14 cellular contexts compared by ENCODE assay signal in genomic region chr3:101926594-101927105, GRCh38.
DNase-seq lines count a peak whose midpoint lies in the region; ATAC-seq and TF ChIP-seq lines count a peak whose summit lies in the region.
"Had no signal": no experiment of that assay in that cellular context is flagged by ENCODE, and none has a peak within 500 bp of the region (broad histone marks: within the 10 kb centered on the region; RNA-seq: fewer than 3 reads in every experiment).

No MANE protein-coding gene starts in this region.

- H3K4me3 ChIP-seq in endocrine pancreas (ENCODE audit: control insufficient read depth, insufficient read depth, low read length), result peak overlapping the region; percentile 16
- H3K4me3 ChIP-seq in skeletal muscle satellite cell (ENCODE audit: low read length), result no peak overlapping the region
- no peak overlapping the region for H3K4me3 ChIP-seq in neural progenitor cell

- H3K27me3 Mint-ChIP-seq in neural progenitor cell (ENCODE audit: insufficient read depth, low read depth), result peaks cover 3% of the 10 kb centered on the region

- intact Hi-C loops in left ventricle myocardium superior (cut with micrococcal nuclease) (no loop called here), cardiac septum (cut with DNase I) (no loop called here)

- no peaks in the 10 kb centered on the region for H4K20me1 ChIP-seq in neural progenitor cell (ENCODE audit: low read depth)

- H3K4me2 ChIP-seq in skeletal muscle satellite cell (ENCODE audit: low read length), result peak overlapping the region; percentile 12
- H3K4me2 ChIP-seq in neural progenitor cell, result no peak overlapping the region

- H3K9me3 ChIP-seq in endocrine pancreas (ENCODE audit: control insufficient read depth, low read length) (no peaks in the 10 kb centered on the region), skeletal muscle satellite cell (replicated peaks; ENCODE audit: low read length) (no peaks in the 10 kb centered on the region), neural progenitor cell (ENCODE audit: low read depth) (no peaks in the 10 kb centered on the region)

- no peaks in the 10 kb centered on the region for H3K4me1 Mint-ChIP-seq in neural progenitor cell

- no peak overlapping the region for H3K4me3 Mint-ChIP-seq in neural progenitor cell
- H3K4me3 Mint-ChIP-seq: immature natural killer cell; stimulated activated naive CD8-positive, alpha-beta T cell treated with anti-CD3 and anti-CD28 coated beads, Interleukin-15, Interleukin-2, amounts not matched to agents 100 ng/mL and 50 ng/mL, for 24 hours had no signal

- H3K36me3 ChIP-seq in endocrine pancreas (ENCODE audit: control insufficient read depth, insufficient read depth, low read length) (no peaks in the 10 kb centered on the region), skeletal muscle satellite cell (ENCODE audit: insufficient read depth, low read length) (no peaks in the 10 kb centered on the region), neural progenitor cell (no peaks in the 10 kb centered on the region)

- H3K4me1 ChIP-seq in endocrine pancreas (ENCODE audit: control insufficient read depth, insufficient read depth, low read length), result no peaks in the 10 kb centered on the region
- H3K4me1 ChIP-seq in skeletal muscle satellite cell (ENCODE audit: control insufficient read depth, insufficient read depth, low read length), result peaks cover 43% of the 10 kb centered on the region
- no peaks in the 10 kb centered on the region for H3K4me1 ChIP-seq in neural progenitor cell

- no peaks in the 10 kb centered on the region for H3K27me3 ChIP-seq in endocrine pancreas (ENCODE audit: control insufficient read depth, insufficient read depth, low read length)
- no peaks in the 10 kb centered on the region for H3K27me3 ChIP-seq in skeletal muscle satellite cell (ENCODE audit: control insufficient read depth, insufficient read depth, low read length)
- no peaks in the 10 kb centered on the region for H3K27me3 ChIP-seq in neural progenitor cell

- TF ChIP-seq CTCF in neural progenitor cell (IDR thresholded peaks at IDR 0.05), result no peak

- no peak overlapping the region for H3K27ac ChIP-seq in neural progenitor cell

- H3K36me3 Mint-ChIP-seq in neural progenitor cell, result no peaks in the 10 kb centered on the region
- H3K36me3 Mint-ChIP-seq: immature natural killer cell had no signal

- DNase-seq in left ventricle myocardium superior (no peak), cardiac septum (ENCODE audit: low spot score) (no peak), NCI-H748 (lab: John Stamatoyannopoulos, UW; ENCODE audit: unreplicated experiment) (peak; percentile 32), NOMO-1 (lab: John Stamatoyannopoulos, UW; ENCODE audit: unreplicated experiment in 2 of 2) (no peak), neural progenitor cell (ENCODE audit: low spot score) (no peak), NCI-H1436 (lab: John Stamatoyannopoulos, UW) (no peak)
- DNase-seq: activated CD4-positive, CD25-positive, alpha-beta regulatory T cell; cortex of kidney; DND-41; H7; immature natural killer cell had no signal

- no peak overlapping the region for H3K9ac ChIP-seq in endocrine pancreas (ENCODE audit: control insufficient read depth, insufficient read depth, low read length)
- H3K9ac ChIP-seq in skeletal muscle satellite cell (ENCODE audit: low read depth, low read length), result peak overlapping the region; percentile 5
- no peak overlapping the region for H3K9ac ChIP-seq in neural progenitor cell

- no peaks in the 10 kb centered on the region for H3K79me2 ChIP-seq in neural progenitor cell (ENCODE audit: low read depth)

- H3F3A ChIP-seq in neural progenitor cell (ENCODE audit: low read depth), result no peaks in the 10 kb centered on the region

- no peak overlapping the region for H3K27ac Mint-ChIP-seq in neural progenitor cell
- H3K27ac Mint-ChIP-seq: immature natural killer cell; stimulated activated naive CD8-positive, alpha-beta T cell treated with anti-CD3 and anti-CD28 coated beads, Interleukin-15, Interleukin-2, amounts not matched to agents 100 ng/mL and 50 ng/mL, for 24 hours had no signal

- H3K9me3 Mint-ChIP-seq in neural progenitor cell, result no peaks in the 10 kb centered on the region
- H3K9me3 Mint-ChIP-seq: immature natural killer cell had no signal

- ATAC-seq in left ventricle myocardium superior, result peak; percentile 35

- no peak overlapping the region for H2AFZ ChIP-seq in neural progenitor cell (replicated peaks)
